27 cellular contexts compared by ENCODE assay signal in genomic region chr22:48096411-48096810, GRCh38.
DNase-seq lines count a peak whose midpoint lies in the region; ATAC-seq and TF ChIP-seq lines count a peak whose summit lies in the region.
"Had no signal": no experiment of that assay in that cellular context is flagged by ENCODE, and none has a peak within 500 bp of the region (broad histone marks: within the 10 kb centered on the region; RNA-seq: fewer than 3 reads in every experiment).

No MANE protein-coding gene starts in this region.

- H3K27ac ChIP-seq in left ventricle myocardium inferior (replicated peaks), result no peak overlapping the region
- no peak overlapping the region for H3K27ac ChIP-seq in upper lobe of left lung
- H3K27ac ChIP-seq: prostate gland, right lobe of liver, SK-N-MC, stomach, tibial artery had no signal

- H3K4me1 ChIP-seq in Loucy (ENCODE audit: insufficient read depth, low read length, poor library complexity, severe bottlenecking), result peaks cover 57% of the 10 kb centered on the region
- no peaks in the 10 kb centered on the region for H3K4me1 ChIP-seq in left ventricle myocardium inferior
- no peaks in the 10 kb centered on the region for H3K4me1 ChIP-seq in upper lobe of left lung
- H3K4me1 ChIP-seq: BE2C, prostate gland, right lobe of liver, stomach, tibial artery had no signal

- H3K9me3 ChIP-seq in Loucy (ENCODE audit: insufficient read depth, low read depth, low read length) (no peaks in the 10 kb centered on the region), left ventricle myocardium inferior (replicated peaks) (no peaks in the 10 kb centered on the region), upper lobe of left lung (no peaks in the 10 kb centered on the region)
- H3K9me3 ChIP-seq: BE2C, prostate gland, right lobe of liver, stomach, tibial artery had no signal

- no peaks in the 10 kb centered on the region for H3K36me3 Mint-ChIP-seq in activated T-cell treated with anti-CD3 and anti-CD28 coated beads, Interleukin-2, amount 50 U/mL, for 24 hours (ENCODE audit: low read depth)
- H3K36me3 Mint-ChIP-seq in activated T-cell treated with anti-CD3 and anti-CD28 coated beads, Interleukin-2, amount 50 U/mL, for 4 hours (ENCODE audit: insufficient read depth), result no peaks in the 10 kb centered on the region
- peaks cover 7% of the 10 kb centered on the region for H3K36me3 Mint-ChIP-seq in activated CD8-positive, alpha-beta T cell treated with anti-CD3 and anti-CD28 coated beads, Interleukin-2, amount 10 ng/mL, durations not matched to agents 7 days and 5 days (ENCODE audit: low read depth)
- no peaks in the 10 kb centered on the region for H3K36me3 Mint-ChIP-seq in stimulated activated memory B cell treated with anti-CD40 and anti-IgM and Interleukin-4, amounts not matched to agents 10 μg/mL and 1 μg/mL and 100 μg/mL, for 72 hours

- H3K9ac ChIP-seq in Loucy (ENCODE audit: low read depth, low read length, poor library complexity, severe bottlenecking), result peak overlapping the region; percentile 70

- TF ChIP-seq CTCF in Loucy (conservative IDR thresholded peaks at IDR 0.05; ENCODE audit: low read length) (no peak), left ventricle myocardium inferior (IDR thresholded peaks at IDR 0.05; ENCODE audit: borderline replicate concordance) (no peak), upper lobe of left lung (IDR thresholded peaks at IDR 0.05) (no peak)

- H3K79me2 ChIP-seq in Loucy (ENCODE audit: insufficient read depth, low read length), result no peaks in the 10 kb centered on the region

- no peaks in the 10 kb centered on the region for H3K9me2 ChIP-seq in Loucy (replicated peaks; ENCODE audit: low read depth, low read length)

- no peak overlapping the region for H2AFZ ChIP-seq in Loucy (ENCODE audit: low read length)

- H3K36me3 ChIP-seq in Loucy (ENCODE audit: insufficient read depth, low read length) (no peaks in the 10 kb centered on the region), left ventricle myocardium inferior (no peaks in the 10 kb centered on the region), upper lobe of left lung (no peaks in the 10 kb centered on the region)
- H3K36me3 ChIP-seq: BE2C, prostate gland, right lobe of liver, stomach, tibial artery had no signal

- H3K4me3 Mint-ChIP-seq in activated T-cell treated with anti-CD3 and anti-CD28 coated beads, Interleukin-2, amount 50 U/mL, for 24 hours, result no peak overlapping the region
- H3K4me3 Mint-ChIP-seq in activated T-cell treated with anti-CD3 and anti-CD28 coated beads, Interleukin-2, amount 50 U/mL, for 4 hours, result no peak overlapping the region
- no peak overlapping the region for H3K4me3 Mint-ChIP-seq in activated CD8-positive, alpha-beta T cell treated with anti-CD3 and anti-CD28 coated beads, Interleukin-2, amount 10 ng/mL, durations not matched to agents 7 days and 5 days
- no peak overlapping the region for H3K4me3 Mint-ChIP-seq in stimulated activated memory B cell treated with anti-CD40 and anti-IgM and Interleukin-4, amounts not matched to agents 10 μg/mL and 1 μg/mL and 100 μg/mL, for 72 hours
- H3K4me3 Mint-ChIP-seq: T-helper 17 cell had no signal

- no peaks in the 10 kb centered on the region for H3K9me3 Mint-ChIP-seq in activated T-cell treated with anti-CD3 and anti-CD28 coated beads, Interleukin-2, amount 50 U/mL, for 24 hours
- no peaks in the 10 kb centered on the region for H3K9me3 Mint-ChIP-seq in activated T-cell treated with anti-CD3 and anti-CD28 coated beads, Interleukin-2, amount 50 U/mL, for 4 hours
- no peaks in the 10 kb centered on the region for H3K9me3 Mint-ChIP-seq in activated CD8-positive, alpha-beta T cell treated with anti-CD3 and anti-CD28 coated beads, Interleukin-2, amount 10 ng/mL, durations not matched to agents 7 days and 5 days (ENCODE audit: insufficient read depth)
- no peaks in the 10 kb centered on the region for H3K9me3 Mint-ChIP-seq in stimulated activated memory B cell treated with anti-CD40 and anti-IgM and Interleukin-4, amounts not matched to agents 10 μg/mL and 1 μg/mL and 100 μg/mL, for 72 hours

- POLR2A ChIA-PET in activated CD8-positive, alpha-beta T cell treated with anti-CD3 and anti-CD28 coated beads, Interleukin-2, amount 10 ng/mL, durations not matched to agents 7 days and 5 days (lab: Charles Lee), result no interaction called here

- DNase-seq in activated T-cell treated with anti-CD3 and anti-CD28 coated beads, Interleukin-2, amount 50 U/mL, for 24 hours, result peak; percentile 14
- no peak for DNase-seq in activated T-cell treated with anti-CD3 and anti-CD28 coated beads, Interleukin-2, amount 50 U/mL, for 4 hours
- no peak for DNase-seq in activated CD8-positive, alpha-beta T cell treated with anti-CD3 and anti-CD28 coated beads, Interleukin-2, amount 10 ng/mL, durations not matched to agents 7 days and 5 days
- no peak for DNase-seq in left ventricle myocardium inferior
- DNase-seq in upper lobe of left lung, result no peak
- DNase-seq: activated CD4-positive, alpha-beta T cell treated with anti-CD3 and anti-CD28 coated beads for 1 hour; activated naive CD4-positive, alpha-beta T cell; activated T-cell treated with anti-CD3 and anti-CD28 coated beads, Interleukin-2, amount 50 U/mL, for 48 hours; BE2C; DMS153; IMR-90; NCI-H1092; NCI-H187 treated with DMSO at 0.1 percent for 48 hours; NCI-H510A treated with DMSO at 0.1 percent for 48 hours; nucleus accumbens; PC-3; stimulated activated CD4-positive, alpha-beta T cell treated with anti-CD3 and anti-CD28 coated beads, Interleukin-12 subunit alpha, Interleukin-12 subunit beta, amount 100 ng/mL, for 4 hours; stimulated activated CD4-positive, alpha-beta T cell treated with anti-CD3 and anti-CD28 coated beads, Interleukin-2, amount 100 ng/mL, for 48 hours; stomach; T-helper 17 cell had no signal

- TF ChIP-seq POLR2A in upper lobe of left lung (IDR thresholded peaks at IDR 0.05), result no peak

- 86 to 91% methylated on average over 5 to 6 of the region's 7 CpGs for WGBS in upper lobe of left lung, 2 donors

- ATAC-seq in activated T-cell treated with anti-CD3 and anti-CD28 coated beads, Interleukin-2, amount 50 U/mL, for 4 hours, result no peak
- no peak for ATAC-seq in activated CD8-positive, alpha-beta T cell treated with anti-CD3 and anti-CD28 coated beads, Interleukin-2, amount 10 ng/mL, durations not matched to agents 7 days and 5 days
- no peak for ATAC-seq in stimulated activated memory B cell treated with anti-CD40 and anti-IgM and Interleukin-4, amounts not matched to agents 10 μg/mL and 1 μg/mL and 100 μg/mL, for 72 hours
- ATAC-seq in upper lobe of left lung (ENCODE audit: low FRiP score in 2 of 2) (no peak), HG03521 (IDR thresholded peaks at IDR 0.05; ENCODE audit: unreplicated experiment) (no peak)
- ATAC-seq: PC-3, T-helper 17 cell had no signal

- H3K27ac Mint-ChIP-seq in activated T-cell treated with anti-CD3 and anti-CD28 coated beads, Interleukin-2, amount 50 U/mL, for 24 hours, result no peak overlapping the region
- H3K27ac Mint-ChIP-seq in activated CD8-positive, alpha-beta T cell treated with anti-CD3 and anti-CD28 coated beads, Interleukin-2, amount 10 ng/mL, durations not matched to agents 7 days and 5 days, result peak overlapping the region; percentile 57
- peak overlapping the region; percentile 71 for H3K27ac Mint-ChIP-seq in stimulated activated memory B cell treated with anti-CD40 and anti-IgM and Interleukin-4, amounts not matched to agents 10 μg/mL and 1 μg/mL and 100 μg/mL, for 72 hours
- H3K27ac Mint-ChIP-seq: T-helper 17 cell had no signal

- TF ChIP-seq EP300 in upper lobe of left lung (IDR thresholded peaks at IDR 0.05), result no peak

- H3K4me2 ChIP-seq in Loucy (ENCODE audit: low read depth, low read length, poor library complexity, severe bottlenecking), result no peak overlapping the region

- intact Hi-C loops in left ventricle myocardium inferior (cut with micrococcal nuclease), result no loop called here

- peaks cover 8% of the 10 kb centered on the region; the same call in 1 of the 2 replicates for H3F3A ChIP-seq in Loucy (ENCODE audit: low read depth)

- H3K27me3 Mint-ChIP-seq in activated T-cell treated with anti-CD3 and anti-CD28 coated beads, Interleukin-2, amount 50 U/mL, for 24 hours, result peaks cover 5% of the 10 kb centered on the region
- peaks cover 4% of the 10 kb centered on the region for H3K27me3 Mint-ChIP-seq in activated T-cell treated with anti-CD3 and anti-CD28 coated beads, Interleukin-2, amount 50 U/mL, for 4 hours (ENCODE audit: low read depth)
- peaks cover 10% of the 10 kb centered on the region for H3K27me3 Mint-ChIP-seq in activated CD8-positive, alpha-beta T cell treated with anti-CD3 and anti-CD28 coated beads, Interleukin-2, amount 10 ng/mL, durations not matched to agents 7 days and 5 days (ENCODE audit: low read depth)
- H3K27me3 Mint-ChIP-seq in stimulated activated memory B cell treated with anti-CD40 and anti-IgM and Interleukin-4, amounts not matched to agents 10 μg/mL and 1 μg/mL and 100 μg/mL, for 72 hours, result no peaks in the 10 kb centered on the region

- CTCF ChIA-PET in activated CD8-positive, alpha-beta T cell treated with anti-CD3 and anti-CD28 coated beads, Interleukin-2, amount 10 ng/mL, durations not matched to agents 7 days and 5 days (lab: Charles Lee), result no interaction called here

- H3K4me1 Mint-ChIP-seq in activated T-cell treated with anti-CD3 and anti-CD28 coated beads, Interleukin-2, amount 50 U/mL, for 24 hours (ENCODE audit: low read depth), result peaks cover 25% of the 10 kb centered on the region
- peaks cover 36% of the 10 kb centered on the region for H3K4me1 Mint-ChIP-seq in activated T-cell treated with anti-CD3 and anti-CD28 coated beads, Interleukin-2, amount 50 U/mL, for 4 hours (ENCODE audit: low read depth)
- H3K4me1 Mint-ChIP-seq in activated CD8-positive, alpha-beta T cell treated with anti-CD3 and anti-CD28 coated beads, Interleukin-2, amount 10 ng/mL, durations not matched to agents 7 days and 5 days (ENCODE audit: low read depth), result peaks cover 48% of the 10 kb centered on the region
- H3K4me1 Mint-ChIP-seq in stimulated activated memory B cell treated with anti-CD40 and anti-IgM and Interleukin-4, amounts not matched to agents 10 μg/mL and 1 μg/mL and 100 μg/mL, for 72 hours, result peaks cover 70% of the 10 kb centered on the region

- H4K20me1 ChIP-seq in Loucy (ENCODE audit: insufficient read depth, low read length, poor library complexity, severe bottlenecking), result no peaks in the 10 kb centered on the region

- H3K27me3 ChIP-seq in Loucy (ENCODE audit: insufficient read depth, low read length, poor library complexity, severe bottlenecking) (no peaks in the 10 kb centered on the region), left ventricle myocardium inferior (ENCODE audit: low read depth) (peaks cover 96% of the 10 kb centered on the region), upper lobe of left lung (no peaks in the 10 kb centered on the region)
- H3K27me3 ChIP-seq: BE2C, right lobe of liver had no signal

- H3K4me3 ChIP-seq in Loucy (ENCODE audit: low read length, poor library complexity, severe bottlenecking), result no peak overlapping the region
- H3K4me3 ChIP-seq in left ventricle myocardium inferior, result no peak overlapping the region
- H3K4me3 ChIP-seq in upper lobe of left lung, result no peak overlapping the region
- H3K4me3 ChIP-seq: prostate gland, right lobe of liver, SK-N-MC, stomach, tibial artery had no signal
